Comparison of ENCODE assay signal across 21 cellular contexts in genomic region chr3:168284728-168285127, GRCh38.
"Had no signal": no experiment of that assay in that cellular context is flagged by ENCODE, and none has a peak within 500 bp of the region (broad histone marks: within the 10 kb centered on the region; RNA-seq: fewer than 3 reads in every experiment).

No MANE protein-coding gene starts in this region.

- H3K36me3 ChIP-seq: lower lobe of right lung, neutrophil, pancreas, right lobe of liver, suprapubic skin, transverse colon, vagina had no signal

- DNase-seq: cortex of kidney; dorsolateral prefrontal cortex; effector CD4-positive, alpha-beta T cell; hypothalamus; immature natural killer cell; islet precursor cell; kidney glomerular epithelial cell; left ventricle myocardium superior; lower lobe of right lung; natural killer cell; pancreas; right lobe of liver; small intestine; stimulated activated CD4-positive, alpha-beta T cell treated with anti-CD3 and anti-CD28 coated beads, Interleukin-15, amount 100 ng/mL, for 24 hours; stimulated activated CD4-positive, alpha-beta T cell treated with anti-CD3 and anti-CD28 coated beads, Interleukin-2, amount 100 ng/mL, for 48 hours; stimulated activated naive B cell treated with anti-CD40 and anti-IgM and Interleukin-4, amounts not matched to agents 10 μg/mL and 1 μg/mL and 100 μg/mL, for 72 hours; stimulated activated naive CD8-positive, alpha-beta T cell treated with anti-CD3 and anti-CD28 coated beads, Interleukin-15, amount 100 ng/mL, for 72 hours; transverse colon had no signal

- H3K4me1 ChIP-seq: lower lobe of right lung, pancreas, right lobe of liver, suprapubic skin, transverse colon, vagina had no signal

- ATAC-seq: left ventricle myocardium superior; lower lobe of right lung; natural killer cell; pancreas; right lobe of liver; stimulated activated naive CD8-positive, alpha-beta T cell treated with anti-CD3 and anti-CD28 coated beads, Interleukin-15, amount 100 ng/mL, for 72 hours had no signal

- H3K4me3 ChIP-seq: dorsolateral prefrontal cortex, lower lobe of right lung, pancreas, right lobe of liver, suprapubic skin, transverse colon, vagina had no signal

- H3K27me3 ChIP-seq: dorsolateral prefrontal cortex, neutrophil, pancreas, right lobe of liver, suprapubic skin, transverse colon, vagina had no signal

- H3K9me3 ChIP-seq: lower lobe of right lung, neutrophil, pancreas, right lobe of liver, suprapubic skin, transverse colon, vagina had no signal

- H3K27ac ChIP-seq: dorsolateral prefrontal cortex, lower lobe of right lung, neutrophil, pancreas, right lobe of liver, suprapubic skin, transverse colon, vagina had no signal
